ENCODE assay signal across 9 cellular contexts in genomic region chr7:141593134-141593533, GRCh38. TPM values are rescaled to one million over a fixed set of nuclear protein-coding genes. Genes with fewer than 3 reads are reported as not detected.
A peak's percentile ranks its signal among the peaks of the same experiment; 100 is the strongest.
DNase-seq lines count a peak whose midpoint lies in the region; ATAC-seq and TF ChIP-seq lines count a peak whose summit lies in the region.
"Had no signal": no experiment of that assay in that cellular context is flagged by ENCODE, and none has a peak within 500 bp of the region (broad histone marks: within the 10 kb centered on the region; RNA-seq: fewer than 3 reads in every experiment).

No MANE protein-coding gene starts in this region.

- POLR2A ChIA-PET in AG04450 (lab: Yijun Ruan, JAX) = interaction anchor here (0.6 to 1.4 kb wide), 3 partner anchors 18 to 43 kb away, joined by 4 to 12 read pairs (median 4); partner anchors contain the start of gene AGK

- no peak overlapping the region for H3K27ac ChIP-seq in AG04450 (ENCODE audit: low read depth, low read length)
- no peak overlapping the region for H3K27ac ChIP-seq in stomach

- H3K27me3 ChIP-seq in AG04450 (ENCODE audit: control insufficient read depth, insufficient read depth, low read length) = no peaks in the 10 kb centered on the region
- no peaks in the 10 kb centered on the region for H3K27me3 ChIP-seq in stomach

- no peaks in the 10 kb centered on the region for H3K4me1 ChIP-seq in stomach

- intact Hi-C loops in stomach (cut with DNase I; ENCODE audit: low total_unique reads) = no loop called here

- TF ChIP-seq EP300 in stomach (IDR thresholded peaks at IDR 0.05) = no peak

- CTCF ChIA-PET in AG04450 (lab: Charles Lee) = interaction anchor here (0.6 to 3.1 kb wide), 5 partner anchors 9 to 62 kb away, joined by 3 to 25 read pairs (median 3); no protein-coding TSS in a partner anchor

- peak; percentile 71 for ATAC-seq in GM21360 (IDR thresholded peaks at IDR 0.05; ENCODE audit: unreplicated experiment)
- peak; percentile 91 for ATAC-seq in SK-N-SH treated with all-trans-retinoic acid at 6 μM for 48 hours
- no peak for ATAC-seq in HG03108 (IDR thresholded peaks at IDR 0.05; ENCODE audit: unreplicated experiment)

- WGBS in stomach, 5 donors = 41 to 47% (median 46%) methylated on average over 2 of the region's 2 CpGs

- H3K4me3 ChIP-seq in AG04450 (ENCODE audit: low read depth, low read length) = no peak overlapping the region
- no peak overlapping the region for H3K4me3 ChIP-seq in stomach

- H3K9me3 ChIP-seq in AG04450 (ENCODE audit: control insufficient read depth, insufficient read depth, low read length) (no peaks in the 10 kb centered on the region), stomach (no peaks in the 10 kb centered on the region)

- TF ChIP-seq CTCF in AG04450 (IDR thresholded peaks at IDR 0.05; ENCODE audit: low read depth, low read length) (no peak), stomach (IDR thresholded peaks at IDR 0.05) (no peak)

- peaks cover 6 to 50% (median 31%) of the 10 kb centered on the region in 4 donors for H3K36me3 ChIP-seq in stomach

- DNase-seq in AG04450 (ENCODE audit: low read depth, low spot score) = peak; percentile 74
- DNase-seq in fibroblast of the conjunctiva (ENCODE audit: low read depth) = peak; percentile 32
- no peak for DNase-seq in DMS79 (lab: John Stamatoyannopoulos, UW)
- DNase-seq in stomach = no peak
- no peak for DNase-seq in SHP77 (lab: John Stamatoyannopoulos, UW)
- DNase-seq: activated CD8-positive, alpha-beta memory T cell treated with anti-CD3 and anti-CD28 coated beads, Interleukin-2, amount 50 U/mL, for 48 hours had no signal

- TF ChIP-seq POLR2A in stomach (IDR thresholded peaks at IDR 0.05) = no peak

TF ChIP-seq in SK-N-SH treated with all-trans-retinoic acid at 6 μM for 48 hours, 23 proteins besides CTCF, POLR2A, EP300 and RAD21:
- TF ChIP-seq CREB5 (CRISPR knock-in tag; IDR thresholded peaks at IDR 0.05; ENCODE audit: low read depth) (no peak), ISL1 (CRISPR knock-in tag; IDR thresholded peaks at IDR 0.05) (no peak), ZC3H10 (CRISPR knock-in tag; IDR thresholded peaks at IDR 0.05) (no peak), ZNF70 (CRISPR knock-in tag; IDR thresholded peaks at IDR 0.05) (no peak), ZNF8 (CRISPR knock-in tag; IDR thresholded peaks at IDR 0.05) (no peak), SNAI2 (CRISPR knock-in tag; IDR thresholded peaks at IDR 0.05) (no peak), ZFP3 (CRISPR knock-in tag; IDR thresholded peaks at IDR 0.05) (no peak), POU6F1 (CRISPR knock-in tag; IDR thresholded peaks at IDR 0.05; ENCODE audit: borderline replicate concordance, low read depth) (no peak), ARNTL (CRISPR knock-in tag; IDR thresholded peaks at IDR 0.05; ENCODE audit: borderline replicate concordance, low read depth) (no peak), BACH2 (CRISPR knock-in tag; IDR thresholded peaks at IDR 0.05; ENCODE audit: borderline replicate concordance) (no peak), TCF4 (CRISPR knock-in tag; IDR thresholded peaks at IDR 0.05; ENCODE audit: borderline replicate concordance) (no peak)
- TF ChIP-seq, protein P1, sequence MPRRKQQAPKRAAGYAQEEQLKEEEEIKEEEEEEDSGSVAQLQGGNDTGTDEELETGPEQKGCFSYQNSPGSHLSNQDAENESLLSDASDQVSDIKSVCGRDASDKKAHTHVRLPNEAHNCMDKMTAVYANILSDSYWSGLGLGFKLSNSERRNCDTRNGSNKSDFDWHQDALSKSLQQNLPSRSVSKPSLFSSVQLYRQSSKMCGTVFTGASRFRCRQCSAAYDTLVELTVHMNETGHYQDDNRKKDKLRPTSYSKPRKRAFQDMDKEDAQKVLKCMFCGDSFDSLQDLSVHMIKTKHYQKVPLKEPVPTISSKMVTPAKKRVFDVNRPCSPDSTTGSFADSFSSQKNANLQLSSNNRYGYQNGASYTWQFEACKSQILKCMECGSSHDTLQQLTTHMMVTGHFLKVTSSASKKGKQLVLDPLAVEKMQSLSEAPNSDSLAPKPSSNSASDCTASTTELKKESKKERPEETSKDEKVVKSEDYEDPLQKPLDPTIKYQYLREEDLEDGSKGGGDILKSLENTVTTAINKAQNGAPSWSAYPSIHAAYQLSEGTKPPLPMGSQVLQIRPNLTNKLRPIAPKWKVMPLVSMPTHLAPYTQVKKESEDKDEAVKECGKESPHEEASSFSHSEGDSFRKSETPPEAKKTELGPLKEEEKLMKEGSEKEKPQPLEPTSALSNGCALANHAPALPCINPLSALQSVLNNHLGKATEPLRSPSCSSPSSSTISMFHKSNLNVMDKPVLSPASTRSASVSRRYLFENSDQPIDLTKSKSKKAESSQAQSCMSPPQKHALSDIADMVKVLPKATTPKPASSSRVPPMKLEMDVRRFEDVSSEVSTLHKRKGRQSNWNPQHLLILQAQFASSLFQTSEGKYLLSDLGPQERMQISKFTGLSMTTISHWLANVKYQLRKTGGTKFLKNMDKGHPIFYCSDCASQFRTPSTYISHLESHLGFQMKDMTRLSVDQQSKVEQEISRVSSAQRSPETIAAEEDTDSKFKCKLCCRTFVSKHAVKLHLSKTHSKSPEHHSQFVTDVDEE (CRISPR knock-in tag; IDR thresholded peaks at IDR 0.05) = no peak

RNA-seq across cellular contexts. Expression of gene AGK, which starts 41.9 kb away (rescaled TPM):
- 39.0 and 42.5 TPM in 2 replicates for polyA plus RNA-seq in AG04450 (2011; rRNA removed)
- 34.8 and 39.0 TPM in 2 replicates for polyA minus RNA-seq in AG04450 (2011; rRNA and poly(A)+ RNA removed)
- total RNA-seq in stomach = 10 to 100 TPM in 4 of 5 donors, 1 to 10 TPM in 1; 2.9 to 42.8 (median 19.6) TPM
- 10 to 100 TPM in 1 of 3 donors, 1 to 10 TPM in 2; 6.6 to 11.6 (median 7.3) TPM for polyA plus RNA-seq in stomach

Comparison
In these comparisons a context has a peak if more than half of its experiments do, and no peak if none do; other contexts are left out.
1. DNase-seq: peak in AG04450 (single experiment) and fibroblast of the conjunctiva (single experiment); none in DMS79 (single experiment), stomach (single experiment) and SHP77 (0 of 2).